ENCODE assay signal across 18 cellular contexts in the genomic region with DNA sequence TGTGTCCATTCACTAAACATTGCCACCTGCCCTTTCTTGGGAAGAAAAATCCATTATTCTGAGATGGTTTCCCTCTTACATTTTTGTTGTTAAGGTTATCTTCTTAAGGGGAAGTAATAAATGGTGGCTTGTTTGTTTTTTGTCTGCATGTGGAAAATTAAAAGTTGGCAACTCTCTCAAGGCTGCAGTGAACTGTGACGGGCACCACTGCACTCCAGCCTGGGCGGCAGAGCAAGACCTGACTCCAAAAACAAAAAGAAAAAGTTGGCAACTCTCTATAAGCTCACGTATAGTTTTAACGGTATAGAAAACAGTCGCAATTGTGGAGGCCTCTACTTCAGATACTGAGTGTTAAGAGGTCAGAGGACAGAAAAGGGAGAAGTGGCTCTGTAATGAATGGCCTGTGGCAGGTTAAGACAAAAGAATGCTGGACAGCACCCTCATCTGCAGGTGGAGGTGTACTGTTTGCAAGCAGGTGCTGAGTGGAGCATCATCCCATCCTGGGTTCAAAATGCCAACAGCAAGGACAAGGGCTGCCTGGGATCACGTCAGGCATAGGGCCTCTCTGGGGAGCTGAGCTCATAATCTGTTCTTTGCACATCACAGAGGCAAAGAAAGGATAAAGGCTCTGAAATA. TPM values are rescaled to one million over a fixed set of nuclear protein-coding genes. Genes with fewer than 3 reads are reported as not detected.
"Had no signal": no experiment of that assay in that cellular context is flagged by ENCODE, and none has a peak within 500 bp of the region (broad histone marks: within the 10 kb centered on the region; RNA-seq: fewer than 3 reads in every experiment).

No MANE protein-coding gene starts in this region.

- H3K36me3 ChIP-seq: neutrophil, right atrium auricular region, upper lobe of right lung had no signal

- H3K9me3 ChIP-seq: mucosa of descending colon, neutrophil, right atrium auricular region, upper lobe of right lung had no signal

- H3K4me3 ChIP-seq: dorsolateral prefrontal cortex, mucosa of descending colon, right atrium auricular region, skin epidermis, upper lobe of right lung had no signal

- H3K36me3 Mint-ChIP-seq: naive thymus-derived CD8-positive, alpha-beta T cell; stimulated activated memory B cell treated with anti-CD40 and anti-IgM and Interleukin-4, amounts not matched to agents 10 μg/mL and 1 μg/mL and 100 μg/mL, for 72 hours had no signal

- H3K9me3 Mint-ChIP-seq: activated B cell treated with CpG ODN at 0.5 μM for 24 hours; activated CD4-positive, alpha-beta T cell treated with anti-CD3 and anti-CD28 coated beads, Interleukin-2, amount 10 ng/mL, durations not matched to agents 24 days and 14 days; activated naive CD4-positive, alpha-beta T cell treated with anti-CD3 and anti-CD28 coated beads for 36 hours; immature natural killer cell had no signal

- H3K27me3 ChIP-seq: dorsolateral prefrontal cortex, neutrophil, right atrium auricular region, upper lobe of right lung had no signal

- H3K27ac Mint-ChIP-seq: activated B cell treated with CpG ODN at 0.5 μM for 24 hours; activated CD4-positive, alpha-beta T cell treated with anti-CD3 and anti-CD28 coated beads, Interleukin-2, amount 10 ng/mL, durations not matched to agents 24 days and 14 days; activated naive CD4-positive, alpha-beta T cell treated with anti-CD3 and anti-CD28 coated beads for 36 hours; immature natural killer cell; naive thymus-derived CD8-positive, alpha-beta T cell; stimulated activated memory B cell treated with anti-CD40 and anti-IgM and Interleukin-4, amounts not matched to agents 10 μg/mL and 1 μg/mL and 100 μg/mL, for 72 hours had no signal

- ATAC-seq: esophagus mucosa; mucosa of descending colon; naive thymus-derived CD8-positive, alpha-beta T cell; stimulated activated memory B cell treated with anti-CD40 and anti-IgM and Interleukin-4, amounts not matched to agents 10 μg/mL and 1 μg/mL and 100 μg/mL, for 72 hours; upper lobe of right lung had no signal

- H3K27me3 Mint-ChIP-seq: activated B cell treated with CpG ODN at 0.5 μM for 24 hours; activated CD4-positive, alpha-beta T cell treated with anti-CD3 and anti-CD28 coated beads, Interleukin-2, amount 10 ng/mL, durations not matched to agents 24 days and 14 days; stimulated activated memory B cell treated with anti-CD40 and anti-IgM and Interleukin-4, amounts not matched to agents 10 μg/mL and 1 μg/mL and 100 μg/mL, for 72 hours had no signal

- H3K4me3 Mint-ChIP-seq: activated B cell treated with CpG ODN at 0.5 μM for 24 hours; activated CD4-positive, alpha-beta T cell treated with anti-CD3 and anti-CD28 coated beads, Interleukin-2, amount 10 ng/mL, durations not matched to agents 24 days and 14 days; activated naive CD4-positive, alpha-beta T cell treated with anti-CD3 and anti-CD28 coated beads for 36 hours; immature natural killer cell; naive thymus-derived CD8-positive, alpha-beta T cell; stimulated activated memory B cell treated with anti-CD40 and anti-IgM and Interleukin-4, amounts not matched to agents 10 μg/mL and 1 μg/mL and 100 μg/mL, for 72 hours had no signal

- H3K4me1 ChIP-seq: right atrium auricular region, upper lobe of right lung had no signal

- DNase-seq: activated B cell treated with CpG ODN at 0.5 μM for 24 hours; activated CD4-positive, alpha-beta T cell treated with anti-CD3 and anti-CD28 coated beads, Interleukin-2, amount 10 ng/mL, durations not matched to agents 24 days and 14 days; activated naive CD4-positive, alpha-beta T cell treated with anti-CD3 and anti-CD28 coated beads for 36 hours; dorsolateral prefrontal cortex; hippocampal formation; immature natural killer cell; mammary epithelial cell; mucosa of descending colon; naive thymus-derived CD8-positive, alpha-beta T cell; substantia nigra; upper lobe of right lung had no signal

- H3K27ac ChIP-seq: dorsolateral prefrontal cortex, neutrophil, right atrium auricular region, skin epidermis, upper lobe of right lung had no signal

- H3K4me1 Mint-ChIP-seq: activated CD4-positive, alpha-beta T cell treated with anti-CD3 and anti-CD28 coated beads, Interleukin-2, amount 10 ng/mL, durations not matched to agents 24 days and 14 days; stimulated activated memory B cell treated with anti-CD40 and anti-IgM and Interleukin-4, amounts not matched to agents 10 μg/mL and 1 μg/mL and 100 μg/mL, for 72 hours had no signal

- FAIRE-seq: astrocyte, endometrium had no signal

RNA-seq across cellular contexts. Expression of a gene that starts 16.7 kb away (rescaled TPM):
- polyA plus RNA-seq: mammary epithelial cell had no signal
